Comparison of ENCODE assay signal across 11 cellular contexts in the genomic region with DNA sequence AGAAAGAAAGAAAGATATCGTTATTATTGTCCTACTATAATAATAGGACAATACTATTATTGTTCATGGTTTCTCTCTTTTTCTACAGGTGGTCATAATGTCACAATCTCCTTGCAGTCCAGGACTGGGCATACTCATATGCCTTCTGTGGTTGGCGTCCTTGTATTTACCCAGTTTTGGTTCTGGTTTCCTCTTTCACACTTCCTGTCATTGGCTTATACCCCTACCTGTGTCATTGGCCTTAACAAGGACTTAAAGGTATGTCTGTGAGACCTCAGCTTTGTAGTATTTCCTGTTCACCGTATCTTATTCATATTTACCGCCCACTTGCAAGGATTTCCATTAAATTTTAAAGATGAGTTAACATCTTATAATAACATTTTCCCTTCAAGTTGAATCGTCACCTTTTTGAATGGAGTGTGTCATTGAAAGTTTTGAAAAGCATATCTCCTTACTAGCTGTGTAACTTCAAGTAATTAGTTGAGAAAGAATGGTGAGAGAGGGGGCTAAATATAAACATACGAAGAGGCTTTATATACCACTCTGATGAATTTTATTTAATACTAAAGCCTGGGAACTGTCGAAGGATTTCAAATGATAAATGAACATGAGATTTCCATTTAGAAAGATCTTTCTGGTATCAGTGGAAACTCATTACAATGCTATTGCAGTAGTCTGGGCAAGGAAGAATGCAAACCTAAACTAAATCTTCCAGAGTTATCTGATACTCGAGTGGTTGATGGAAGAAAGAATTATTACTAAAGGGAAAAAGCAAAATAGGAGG. TPM values are rescaled to one million over a fixed set of nuclear protein-coding genes. Genes with fewer than 3 reads are reported as not detected.
A peak's percentile ranks its signal among the peaks of the same experiment; 100 is the strongest.
DNase-seq lines count a peak whose midpoint lies in the region; ATAC-seq and TF ChIP-seq lines count a peak whose summit lies in the region.
"Had no signal": no experiment of that assay in that cellular context is flagged by ENCODE, and none has a peak within 500 bp of the region (broad histone marks: within the 10 kb centered on the region; RNA-seq: fewer than 3 reads in every experiment).

No MANE protein-coding gene starts in this region.

- H3K4me3 ChIP-seq in CD8-positive, alpha-beta memory T cell (ENCODE audit: low read length), result no peak overlapping the region
- no peak overlapping the region for H3K4me3 ChIP-seq in parathyroid adenoma (ENCODE audit: low read depth, low read length)

- no peaks in the 10 kb centered on the region for H3K27me3 ChIP-seq in CD8-positive, alpha-beta memory T cell (ENCODE audit: insufficient read depth, low read length, poor library complexity, severe bottlenecking)
- H3K27me3 ChIP-seq in parathyroid adenoma (ENCODE audit: control insufficient read depth, insufficient read depth, low read length), result no peaks in the 10 kb centered on the region

- H3K27me3 Mint-ChIP-seq in CD8-positive, alpha-beta memory T cell, result no peaks in the 10 kb centered on the region

- ATAC-seq in HG02938 (IDR thresholded peaks at IDR 0.05; ENCODE audit: unreplicated experiment), result peak; percentile 59
- ATAC-seq in HG03097 (IDR thresholded peaks at IDR 0.05; ENCODE audit: low FRiP score, unreplicated experiment), result no peak

- no peak for TF ChIP-seq CTCF in parathyroid adenoma (IDR thresholded peaks at IDR 0.05)

- peak overlapping the region; percentile 1 for H3K4me2 ChIP-seq in parathyroid adenoma (ENCODE audit: low read length)

- peak overlapping the region in 6 of 8 donors; percentile 8 to 80 (median 46) for H3K27ac Mint-ChIP-seq in CD8-positive, alpha-beta memory T cell

- peaks cover 15 to 18% (median 16%) of the 10 kb centered on the region in 3 donors for H3K4me1 Mint-ChIP-seq in CD8-positive, alpha-beta memory T cell

- CTCF ChIA-PET in CD8-positive, alpha-beta memory T cell (lab: Charles Lee), result no interaction called here

- no peaks in the 10 kb centered on the region for H3K4me1 ChIP-seq in CD8-positive, alpha-beta memory T cell (ENCODE audit: insufficient read depth, low read length)
- peaks cover 16% of the 10 kb centered on the region for H3K4me1 ChIP-seq in parathyroid adenoma

- POLR2A ChIA-PET in CD8-positive, alpha-beta memory T cell (lab: Charles Lee), result interaction anchor here (0.7 kb wide), 1 partner anchor 33 kb away, joined by 3 read pairs; no protein-coding TSS in a partner anchor

- DNase-seq in CD8-positive, alpha-beta memory T cell, result no peak
- DNase-seq in amniotic stem cell (lab: John Stamatoyannopoulos, UW) (peak; percentile 79), G401 (ENCODE audit: low spot score) (no peak), NCI-H2227 treated with DMSO at 0.1 percent for 48 hours (lab: John Stamatoyannopoulos, UW) (no peak), GM19240 (ENCODE audit: insufficient read length, low spot score) (no peak)
- DNase-seq: DMS79 treated with DMSO at 0.1 percent for 48 hours, NCI-H446 treated with DMSO at 0.1 percent for 48 hours, T-helper 9 cell had no signal

- peak overlapping the region in 2 of 7 donors; percentile 10 to 71 for H3K4me3 Mint-ChIP-seq in CD8-positive, alpha-beta memory T cell

- no peak overlapping the region for H3K9ac ChIP-seq in parathyroid adenoma

- no peak overlapping the region for H3K27ac ChIP-seq in CD8-positive, alpha-beta memory T cell (ENCODE audit: low read depth, low read length)
- no peak overlapping the region for H3K27ac ChIP-seq in parathyroid adenoma

- no peaks in the 10 kb centered on the region for H3K9me3 ChIP-seq in CD8-positive, alpha-beta memory T cell (ENCODE audit: low read length)
- no peaks in the 10 kb centered on the region for H3K9me3 ChIP-seq in parathyroid adenoma (ENCODE audit: control insufficient read depth, low read length)

- in situ Hi-C loops in G401 (cut with HindIII; ENCODE audit: low sequenced_read_pairs), result no loop called here

- no peaks in the 10 kb centered on the region for H3K9me3 Mint-ChIP-seq in CD8-positive, alpha-beta memory T cell

- no peak overlapping the region for H2AFZ ChIP-seq in parathyroid adenoma

- H3K36me3 ChIP-seq in CD8-positive, alpha-beta memory T cell (ENCODE audit: insufficient read depth, low read length), result peaks cover 5% of the 10 kb centered on the region
- no peaks in the 10 kb centered on the region for H3K36me3 ChIP-seq in parathyroid adenoma (ENCODE audit: control insufficient read depth, insufficient read depth, low read length)

- H3K36me3 Mint-ChIP-seq in CD8-positive, alpha-beta memory T cell, result peaks cover 0 to 60% (median 16%) of the 10 kb centered on the region in 3 donors

- no peaks in the 10 kb centered on the region for H3K79me2 ChIP-seq in parathyroid adenoma

RNA-seq across cellular contexts. Expression of a gene that starts 36.6 kb away (rescaled TPM):
- not detected for total RNA-seq in CD8-positive, alpha-beta memory T cell
- not detected for polyA plus RNA-seq in CD8-positive, alpha-beta memory T cell
- total RNA-seq in G401 (2014; rRNA removed; shearing (Covaris generic)), result 4.6 and 5.4 TPM in 2 replicates

RNA-seq across cellular contexts. Expression of a gene that starts 37.0 kb away (rescaled TPM):
- total RNA-seq in CD8-positive, alpha-beta memory T cell, result 1 to 10 TPM; 5.3 to 6.4 TPM
- 1.0 TPM for polyA plus RNA-seq in CD8-positive, alpha-beta memory T cell
- total RNA-seq in G401 (2014; rRNA removed; shearing (Covaris generic)), result 165 and 166 TPM in 2 replicates

Comparison
In these comparisons a context has a peak if more than half of its experiments do, and no peak if none do; other contexts are left out.
1. RNA of a gene that starts 37.0 kb away (total RNA-seq): 165 to 166 TPM in G401; 5.3 to 6.4 TPM in CD8-positive, alpha-beta memory T cell; every median in the first group is over 10 times any median in the second.